Comparison of ENCODE assay signal across 21 cellular contexts in genomic region chr11:71437879-71438278, GRCh38. TPM values are rescaled to one million over a fixed set of nuclear protein-coding genes. Genes with fewer than 3 reads are reported as not detected.
DNase-seq lines count a peak whose midpoint lies in the region; ATAC-seq, FAIRE-seq and TF ChIP-seq lines count a peak whose summit lies in the region.
"Had no signal": no experiment of that assay in that cellular context is flagged by ENCODE, and none has a peak within 500 bp of the region (broad histone marks: within the 10 kb centered on the region; RNA-seq: fewer than 3 reads in every experiment).

No MANE protein-coding gene starts in this region.

- no peak overlapping the region for H3K14ac ChIP-seq in H9 (ENCODE audit: insufficient read depth, low read length)

- no peak overlapping the region for H2AK5ac ChIP-seq in H9 (ENCODE audit: insufficient read length, low read length)

- no peaks in the 10 kb centered on the region for H3K9me3 Mint-ChIP-seq in H9
- H3K9me3 Mint-ChIP-seq in astrocyte (ENCODE audit: unreplicated experiment) = no peaks in the 10 kb centered on the region
- no peaks in the 10 kb centered on the region for H3K9me3 Mint-ChIP-seq in naive thymus-derived CD4-positive, alpha-beta T cell
- H3K9me3 Mint-ChIP-seq: CD14-positive monocyte had no signal

- peaks cover 41 to 85% (median 72%) of the 10 kb centered on the region in 3 experiments for H3K36me3 Mint-ChIP-seq in H9 (ENCODE audit: insufficient read depth in 1 of 3, low read depth in 3 of 3)
- H3K36me3 Mint-ChIP-seq in astrocyte (ENCODE audit: low read depth, unreplicated experiment) = peaks cover 24% of the 10 kb centered on the region
- H3K36me3 Mint-ChIP-seq in naive thymus-derived CD4-positive, alpha-beta T cell = peaks cover 5 to 55% (median 23%) of the 10 kb centered on the region in 5 donors

- no CpG with 5 or more reads among the region's 13 CpGs for WGBS in H9 (ENCODE audit: extremely low coverage, insufficient read length, low lambda C conversion rate)
- WGBS in prostate gland = 78% methylated on average over 13 of the region's 13 CpGs

- peak; percentile 22 for ATAC-seq in naive thymus-derived CD4-positive, alpha-beta T cell
- ATAC-seq in GM18520 (IDR thresholded peaks at IDR 0.05; ENCODE audit: unreplicated experiment) = no peak
- ATAC-seq: PC-3 had no signal

- H3K56ac ChIP-seq in H9 (ENCODE audit: insufficient read length, low read depth, low read length) = no peak overlapping the region

- H3K4me3 Mint-ChIP-seq in H9 = no peak overlapping the region
- peak overlapping the region; percentile 14 for H3K4me3 Mint-ChIP-seq in astrocyte (ENCODE audit: unreplicated experiment)
- no peak overlapping the region for H3K4me3 Mint-ChIP-seq in naive thymus-derived CD4-positive, alpha-beta T cell
- H3K4me3 Mint-ChIP-seq: CD14-positive monocyte had no signal

- DNase-seq in H9 (no peak), RWPE1 (ENCODE audit: low spot score) (no peak), astrocyte (ENCODE audit: low read depth) (no peak), prostate gland (ENCODE audit: low spot score) (no peak), CD1c-positive myeloid dendritic cell (ENCODE audit: extremely low spot score) (no peak), EL (no peak)
- no peak for DNase-seq in naive thymus-derived CD4-positive, alpha-beta T cell
- DNase-seq: DMS153, DND-41, NCI-H1105 treated with DMSO at 0.1 percent for 48 hours, NCI-H146, NCI-H2029, NCI-H446, NCI-H524 treated with DMSO at 0.1 percent for 48 hours, NCI-H774, PC-3, RPMI8226, SHP77 had no signal

- POLR2A ChIA-PET in RWPE1 (lab: Yijun Ruan, JAX; ENCODE audit: low non-redundant PET) = no interaction called here
- POLR2A ChIA-PET in naive thymus-derived CD4-positive, alpha-beta T cell (lab: Charles Lee) = no interaction called here

- no peak overlapping the region for H4K8ac ChIP-seq in H9 (replicated peaks; ENCODE audit: insufficient read length, low read depth, low read length)

- H3K27ac ChIP-seq in H9 (ENCODE audit: insufficient read length, low read depth, low read length) (no peak overlapping the region), RWPE1 (peak overlapping the region; percentile 37; the same call in 1 of the 2 replicates), astrocyte (ENCODE audit: low read depth, low read length) (no peak overlapping the region), prostate gland (no peak overlapping the region)
- H3K27ac ChIP-seq in naive thymus-derived CD4-positive, alpha-beta T cell (ENCODE audit: low read depth, low read length) = no peak overlapping the region

- no peak overlapping the region for H3K9ac ChIP-seq in H9 (ENCODE audit: extremely low read depth, insufficient read length, low read length)
- no peak overlapping the region for H3K9ac ChIP-seq in astrocyte (ENCODE audit: low read length)

- intact Hi-C loops in naive thymus-derived CD4-positive, alpha-beta T cell (cut with micrococcal nuclease) = no loop called here
- intact Hi-C loops in prostate gland (cut with DNase I) = no loop called here

- H2AFZ ChIP-seq in H9 (ENCODE audit: low read length) (no peak overlapping the region), astrocyte (ENCODE audit: low read depth, low read length) (no peak overlapping the region)

- H3K79me1 ChIP-seq in H9 (ENCODE audit: insufficient read depth, low read depth, low read length, poor library complexity, severe bottlenecking) = no peaks in the 10 kb centered on the region

- TF ChIP-seq POLR2A in prostate gland (IDR thresholded peaks at IDR 0.05) = no peak

- H3K27me3 Mint-ChIP-seq in H9 (ENCODE audit: low read depth) (no peaks in the 10 kb centered on the region), astrocyte (ENCODE audit: low read depth, unreplicated experiment) (no peaks in the 10 kb centered on the region)
- no peaks in the 10 kb centered on the region for H3K27me3 Mint-ChIP-seq in naive thymus-derived CD4-positive, alpha-beta T cell

- no peak for FAIRE-seq in astrocyte (lab: Jason Lieb, UNC)
- FAIRE-seq: GM19239 had no signal

- H3K4me1 Mint-ChIP-seq in H9 (no peaks in the 10 kb centered on the region), astrocyte (ENCODE audit: low read depth, unreplicated experiment) (no peaks in the 10 kb centered on the region)
- peaks cover 0 to 5% (median 0%) of the 10 kb centered on the region in 7 donors for H3K4me1 Mint-ChIP-seq in naive thymus-derived CD4-positive, alpha-beta T cell

- H3K4me1 ChIP-seq in H9 (ENCODE audit: insufficient read depth, low read length) = no peaks in the 10 kb centered on the region
- H3K4me1 ChIP-seq in astrocyte (ENCODE audit: insufficient read depth, low read length) = no peaks in the 10 kb centered on the region
- no peaks in the 10 kb centered on the region for H3K4me1 ChIP-seq in naive thymus-derived CD4-positive, alpha-beta T cell (ENCODE audit: control insufficient read depth in 2 of 2, insufficient read depth in 2 of 2, low read length in 2 of 2)
- H3K4me1 ChIP-seq in prostate gland (replicated peaks) = peaks cover 7% of the 10 kb centered on the region

- H3K27me3 ChIP-seq in H9 (ENCODE audit: insufficient read depth, low read length) (no peaks in the 10 kb centered on the region), astrocyte (ENCODE audit: insufficient read depth, low read length) (no peaks in the 10 kb centered on the region), prostate gland (replicated peaks; ENCODE audit: insufficient read depth) (no peaks in the 10 kb centered on the region)
- H3K27me3 ChIP-seq in naive thymus-derived CD4-positive, alpha-beta T cell (ENCODE audit: control insufficient read depth in 2 of 2, insufficient read depth in 2 of 2, low read length in 2 of 2) = no peaks in the 10 kb centered on the region

- H4K5ac ChIP-seq in H9 (ENCODE audit: insufficient read length, low read depth, low read length) = no peak overlapping the region

- H2BK120ac ChIP-seq in H9 (ENCODE audit: low read depth, low read length, poor library complexity, severe bottlenecking) = no peak overlapping the region

- no peak overlapping the region for H2BK20ac ChIP-seq in H9 (ENCODE audit: low read depth, low read length, poor library complexity, severe bottlenecking)

- H4K20me1 ChIP-seq in H9 (ENCODE audit: control insufficient read depth, insufficient read depth, insufficient read length) (no peaks in the 10 kb centered on the region), astrocyte (ENCODE audit: insufficient read depth, low read length) (peaks cover 8% of the 10 kb centered on the region)

- 0 out of 3 replicates have a peak, but pooled peaks have one; percentile 17 for TF ChIP-seq CTCF in H9 (conservative IDR thresholded peaks at IDR 0.05)
- TF ChIP-seq CTCF in RWPE1 (conservative IDR thresholded peaks at IDR 0.05; ENCODE audit: low read depth) = no peak
- TF ChIP-seq CTCF in astrocyte (IDR thresholded peaks at IDR 0.05; ENCODE audit: insufficient read depth, low read depth, low read length) = no peak
- no peak for TF ChIP-seq CTCF in prostate gland (IDR thresholded peaks at IDR 0.05)

- H3K23me2 ChIP-seq in H9 (ENCODE audit: insufficient read length, low read depth, low read length, poor library complexity, severe bottlenecking) = no peaks in the 10 kb centered on the region

- H2BK15ac ChIP-seq in H9 (ENCODE audit: low read depth, low read length) = no peak overlapping the region

- no peak overlapping the region for H3K27ac Mint-ChIP-seq in H9
- H3K27ac Mint-ChIP-seq in astrocyte (ENCODE audit: unreplicated experiment) = no peak overlapping the region
- no peak overlapping the region for H3K27ac Mint-ChIP-seq in naive thymus-derived CD4-positive, alpha-beta T cell

- no peak overlapping the region for H3K18ac ChIP-seq in H9 (ENCODE audit: insufficient read length, low read depth, low read length)

- H3K23ac ChIP-seq in H9 (ENCODE audit: insufficient read length, low read depth, low read length) = no peak overlapping the region

- no peak overlapping the region for H2BK12ac ChIP-seq in H9 (ENCODE audit: insufficient read length, low read depth, low read length)

- H3K4ac ChIP-seq in H9 (ENCODE audit: low read depth, low read length) = no peak overlapping the region

- H3K9me3 ChIP-seq in H9 (ENCODE audit: control insufficient read depth, low read depth, low read length) (no peaks in the 10 kb centered on the region), astrocyte (ENCODE audit: insufficient read depth, low read depth, low read length) (no peaks in the 10 kb centered on the region), prostate gland (no peaks in the 10 kb centered on the region)
- H3K9me3 ChIP-seq in naive thymus-derived CD4-positive, alpha-beta T cell (ENCODE audit: control insufficient read depth in 2 of 3, low read length in 3 of 3) = no peaks in the 10 kb centered on the region

- no peak overlapping the region for H3T11ph ChIP-seq in H9 (ENCODE audit: low read length)

- no peaks in the 10 kb centered on the region for H3K79me2 ChIP-seq in H9 (ENCODE audit: insufficient read depth, low read length)
- no peaks in the 10 kb centered on the region for H3K79me2 ChIP-seq in astrocyte (ENCODE audit: insufficient read depth, low read length)

- no peak overlapping the region for H2BK5ac ChIP-seq in H9 (ENCODE audit: insufficient read length, low read length)

- CTCF ChIA-PET in RWPE1 (lab: Yijun Ruan, JAX) = interaction anchor here (0.7 to 0.8 kb wide), 2 partner anchors 11 to 46 kb away, joined by 3 to 4 read pairs; no protein-coding TSS in a partner anchor
- CTCF ChIA-PET in naive thymus-derived CD4-positive, alpha-beta T cell (lab: Charles Lee) = no interaction called here

- H3K4me2 ChIP-seq in H9 (ENCODE audit: insufficient read depth, insufficient read length, low read length) = no peak overlapping the region
- H3K4me2 ChIP-seq in astrocyte (ENCODE audit: low read length) = no peak overlapping the region

- H3K36me3 ChIP-seq in astrocyte (ENCODE audit: insufficient read depth, low read length) (peaks cover 17% of the 10 kb centered on the region), prostate gland (peaks cover 5 to 10% of the 10 kb centered on the region in 2 donors)
- H3K36me3 ChIP-seq in naive thymus-derived CD4-positive, alpha-beta T cell (ENCODE audit: control insufficient read depth in 2 of 3, insufficient read depth in 3 of 3, low read length in 3 of 3) = peaks cover 0 to 74% (median 0%) of the 10 kb centered on the region in 3 experiments

- H4K91ac ChIP-seq in H9 (ENCODE audit: insufficient read length, low read depth, low read length) = no peak overlapping the region

- H3K4me3 ChIP-seq in astrocyte (ENCODE audit: insufficient read depth, low read depth, low read length) = no peak overlapping the region
- H3K4me3 ChIP-seq in naive thymus-derived CD4-positive, alpha-beta T cell (ENCODE audit: low read length) = no peak overlapping the region
- no peak overlapping the region for H3K4me3 ChIP-seq in prostate gland

RNA-seq across cellular contexts. Expression of gene DHCR7, which starts 10.3 kb away (rescaled TPM):
- total RNA-seq in H9 (2021) = 117 and 124 TPM in 2 replicates
- total RNA-seq in astrocyte = 76.1 and 92.8 TPM in 2 replicates
- 10 to 100 TPM; 14.7 to 46.1 (median 19.6) TPM for total RNA-seq in naive thymus-derived CD4-positive, alpha-beta T cell
- 10 to 100 TPM; 22.2 to 25.6 TPM for polyA plus RNA-seq in naive thymus-derived CD4-positive, alpha-beta T cell
- total RNA-seq in prostate gland = 10 to 100 TPM; 29.5 to 93.9 TPM

RNA-seq across cellular contexts. Expression of gene NADSYN1, which starts 15.1 kb away (rescaled TPM):
- total RNA-seq in H9 (2021) (42.0 and 44.2 TPM in 2 replicates), astrocyte (84.7 and 87.9 TPM in 2 replicates), prostate gland (10 to 100 TPM; 56.6 to 80.2 TPM)
- total RNA-seq in naive thymus-derived CD4-positive, alpha-beta T cell = 100 to 1,000 TPM; 119 to 235 (median 163) TPM
- polyA plus RNA-seq in naive thymus-derived CD4-positive, alpha-beta T cell = 10 to 100 TPM; 28.6 to 28.9 TPM
